ENCODE assay signal across 2 cellular contexts in genomic region chr19:39831679-39832078, GRCh38.
TF ChIP-seq lines count a peak whose summit lies in the region.

No MANE protein-coding gene starts in this region.

TF ChIP-seq in HEK293, 187 proteins besides CTCF, POLR2A, EP300 and RAD21 (continued from another document):
- TF ChIP-seq PRDM4 (tag by site-specific recombination; IDR thresholded peaks at IDR 0.05) (0 out of 2 replicates have a peak, but pooled peaks have one; percentile 5), BCL11B (tag by site-specific recombination; IDR thresholded peaks at IDR 0.05; ENCODE audit: low read depth) (0 out of 2 replicates have a peak, but pooled peaks have one; percentile 34)

TF ChIP-seq in neural cell, 6 proteins besides CTCF, POLR2A, EP300 and RAD21 (continued from another document):
- TF ChIP-seq REST (IDR thresholded peaks at IDR 0.05; ENCODE audit: borderline replicate concordance): no peak
